ENCODE assay signal across 37 cellular contexts in genomic region chr1:240567066-240567465, GRCh38. TPM values are rescaled to one million over a fixed set of nuclear protein-coding genes. Genes with fewer than 3 reads are reported as not detected.
A peak's percentile ranks its signal among the peaks of the same experiment; 100 is the strongest.
DNase-seq lines count a peak whose midpoint lies in the region; FAIRE-seq and TF ChIP-seq lines count a peak whose summit lies in the region.
"Had no signal": no experiment of that assay in that cellular context is flagged by ENCODE, and none has a peak within 500 bp of the region (broad histone marks: within the 10 kb centered on the region; RNA-seq: fewer than 3 reads in every experiment).

No MANE protein-coding gene starts in this region.

- no peak overlapping the region for H3K4me3 Mint-ChIP-seq in activated naive CD4-positive, alpha-beta T cell treated with anti-CD3 and anti-CD28 coated beads for 36 hours
- no peak overlapping the region for H3K4me3 Mint-ChIP-seq in glutamatergic neuron (ENCODE audit: unreplicated experiment)
- H3K4me3 Mint-ChIP-seq in T-helper 2 cell treated with Interferon-gamma antibody and Interleukin-4, amounts not matched to agents 5 μg/mL and 100 μg/mL, for 36 hours, result no peak overlapping the region
- H3K4me3 Mint-ChIP-seq: B cell; CD14-positive monocyte; CD4-positive, alpha-beta memory T cell; CD4-positive, alpha-beta T cell; CD4-positive, CD25-positive, alpha-beta regulatory T cell; CD8-positive, alpha-beta memory T cell; CD8-positive, alpha-beta T cell had no signal

- DNase-seq in activated naive CD4-positive, alpha-beta T cell treated with anti-CD3 and anti-CD28 coated beads for 36 hours, result no peak
- no peak for DNase-seq in activated naive CD4-positive, alpha-beta T cell treated with Interleukin-2 at 50 U/mL for 16 hours
- DNase-seq in frontal cortex (ENCODE audit: low spot score in 2 of 2) (no peak), glutamatergic neuron (no peak), osteoblast (ENCODE audit: insufficient read length, low spot score, missing footprints) (no peak)
- no peak for DNase-seq in T-helper 2 cell treated with Interferon-gamma antibody and Interleukin-4, amounts not matched to agents 5 μg/mL and 100 μg/mL, for 36 hours (ENCODE audit: low spot score)
- DNase-seq: 8988T; ACHN; AML-193; BE2C; C1 segment of cervical spinal cord; Caco-2; Calu3; CD4-positive, alpha-beta memory T cell; CD4-positive, alpha-beta T cell; CD4-positive, CD25-positive, alpha-beta regulatory T cell; CD8-positive, alpha-beta memory T cell; CD8-positive, alpha-beta T cell; COR-L47; DMS 273 treated with DMSO at 0.1 percent for 48 hours; DMS153; DMS53; DMS79; DMS79 treated with DMSO at 0.1 percent for 48 hours; DND-41; EL had no signal

- H3K4me2 ChIP-seq in osteoblast (ENCODE audit: insufficient read depth, low read length), result no peak overlapping the region
- H3K4me2 ChIP-seq: A549; BLaER1; BLaER1 treated with 17β-estradiol and CSF1 and Interleukin-3, amounts not matched to agents 10 nM and 100 nM had no signal

- no peak overlapping the region for H3K4me3 ChIP-seq in HEK293 (ENCODE audit: low read depth, low read length)
- no peak overlapping the region for H3K4me3 ChIP-seq in osteoblast (ENCODE audit: insufficient read depth, low read length)
- H3K4me3 ChIP-seq: A549; BLaER1; BLaER1 treated with 17β-estradiol and CSF1 and Interleukin-3, amounts not matched to agents 10 nM and 100 nM had no signal

- H3K36me3 Mint-ChIP-seq in activated naive CD4-positive, alpha-beta T cell treated with anti-CD3 and anti-CD28 coated beads for 36 hours (ENCODE audit: low read depth), result peaks cover 2% of the 10 kb centered on the region
- no peaks in the 10 kb centered on the region for H3K36me3 Mint-ChIP-seq in glutamatergic neuron (ENCODE audit: unreplicated experiment)
- no peaks in the 10 kb centered on the region for H3K36me3 Mint-ChIP-seq in T-helper 2 cell treated with Interferon-gamma antibody and Interleukin-4, amounts not matched to agents 5 μg/mL and 100 μg/mL, for 36 hours (ENCODE audit: low read depth)
- H3K36me3 Mint-ChIP-seq: CD14-positive monocyte; CD4-positive, CD25-positive, alpha-beta regulatory T cell; CD8-positive, alpha-beta memory T cell; CD8-positive, alpha-beta T cell had no signal

- H3K27me3 Mint-ChIP-seq in activated naive CD4-positive, alpha-beta T cell treated with anti-CD3 and anti-CD28 coated beads for 36 hours (ENCODE audit: low read depth), result no peaks in the 10 kb centered on the region
- peaks cover under 1% of the 10 kb centered on the region for H3K27me3 Mint-ChIP-seq in glutamatergic neuron (ENCODE audit: unreplicated experiment)
- no peaks in the 10 kb centered on the region for H3K27me3 Mint-ChIP-seq in T-helper 2 cell treated with Interferon-gamma antibody and Interleukin-4, amounts not matched to agents 5 μg/mL and 100 μg/mL, for 36 hours (ENCODE audit: low read depth)
- H3K27me3 Mint-ChIP-seq: B cell; CD4-positive, alpha-beta memory T cell; CD4-positive, alpha-beta T cell; CD4-positive, CD25-positive, alpha-beta regulatory T cell; CD8-positive, alpha-beta memory T cell had no signal

- no peak overlapping the region for H2AFZ ChIP-seq in osteoblast (ENCODE audit: low read length)

- H3K9me3 Mint-ChIP-seq in activated naive CD4-positive, alpha-beta T cell treated with anti-CD3 and anti-CD28 coated beads for 36 hours, result no peaks in the 10 kb centered on the region
- H3K9me3 Mint-ChIP-seq in glutamatergic neuron (ENCODE audit: unreplicated experiment), result no peaks in the 10 kb centered on the region
- no peaks in the 10 kb centered on the region for H3K9me3 Mint-ChIP-seq in T-helper 2 cell treated with Interferon-gamma antibody and Interleukin-4, amounts not matched to agents 5 μg/mL and 100 μg/mL, for 36 hours
- H3K9me3 Mint-ChIP-seq: CD4-positive, alpha-beta T cell; CD8-positive, alpha-beta T cell had no signal

- no peaks in the 10 kb centered on the region for H3K4me1 Mint-ChIP-seq in activated naive CD4-positive, alpha-beta T cell treated with anti-CD3 and anti-CD28 coated beads for 36 hours (ENCODE audit: low read depth)
- peaks cover under 1% of the 10 kb centered on the region for H3K4me1 Mint-ChIP-seq in glutamatergic neuron (ENCODE audit: low read depth, unreplicated experiment)
- H3K4me1 Mint-ChIP-seq in T-helper 2 cell treated with Interferon-gamma antibody and Interleukin-4, amounts not matched to agents 5 μg/mL and 100 μg/mL, for 36 hours (ENCODE audit: low read depth), result no peaks in the 10 kb centered on the region
- H3K4me1 Mint-ChIP-seq: B cell; CD14-positive monocyte; CD4-positive, CD25-positive, alpha-beta regulatory T cell; CD8-positive, alpha-beta memory T cell had no signal

- no peaks in the 10 kb centered on the region for H3K27me3 ChIP-seq in osteoblast (ENCODE audit: insufficient read depth, low read length)
- H3K27me3 ChIP-seq: BE2C; BLaER1; BLaER1 treated with 17β-estradiol and CSF1 and Interleukin-3, amounts not matched to agents 10 nM and 100 nM had no signal

- no peaks in the 10 kb centered on the region for H3K79me2 ChIP-seq in osteoblast (ENCODE audit: insufficient read depth, low read length)

- TF ChIP-seq CTCF in HEK293 (tag by site-specific recombination; IDR thresholded peaks at IDR 0.05) (no peak), glutamatergic neuron (IDR thresholded peaks at IDR 0.05; ENCODE audit: partially characterized antibody, unreplicated experiment) (no peak), osteoblast (IDR thresholded peaks at IDR 0.05; ENCODE audit: extremely low read depth, low read depth, low read length) (no peak)

- no peaks in the 10 kb centered on the region for H4K20me1 ChIP-seq in osteoblast (ENCODE audit: insufficient read depth, low read length)
- H4K20me1 ChIP-seq: BLaER1; BLaER1 treated with 17β-estradiol and CSF1 and Interleukin-3, amounts not matched to agents 10 nM and 100 nM had no signal

- H3K9me3 ChIP-seq in HEK293 (ENCODE audit: control insufficient read depth, insufficient read depth, low read depth, low read length), result no peaks in the 10 kb centered on the region
- no peaks in the 10 kb centered on the region for H3K9me3 ChIP-seq in osteoblast (ENCODE audit: low read depth, low read length)
- H3K9me3 ChIP-seq: A549, BE2C, Caco-2 had no signal

- H3K36me3 ChIP-seq in HEK293 (ENCODE audit: control insufficient read depth in 2 of 2, insufficient read depth in 1 of 2, low read length in 2 of 2) (peaks cover 0 to 4% of the 10 kb centered on the region in 2 experiments; a peak in 1 of 3 replicates), osteoblast (ENCODE audit: insufficient read depth, low read length) (no peaks in the 10 kb centered on the region)
- H3K36me3 ChIP-seq: BE2C; BLaER1; BLaER1 treated with 17β-estradiol and CSF1 and Interleukin-3, amounts not matched to agents 10 nM and 100 nM had no signal

- peak overlapping the region; percentile 16 for H3K27ac Mint-ChIP-seq in activated naive CD4-positive, alpha-beta T cell treated with anti-CD3 and anti-CD28 coated beads for 36 hours
- no peak overlapping the region for H3K27ac Mint-ChIP-seq in glutamatergic neuron (ENCODE audit: unreplicated experiment)
- H3K27ac Mint-ChIP-seq in T-helper 2 cell treated with Interferon-gamma antibody and Interleukin-4, amounts not matched to agents 5 μg/mL and 100 μg/mL, for 36 hours, result no peak overlapping the region
- H3K27ac Mint-ChIP-seq: B cell; CD14-positive monocyte; CD4-positive, alpha-beta memory T cell; CD4-positive, alpha-beta T cell; CD4-positive, CD25-positive, alpha-beta regulatory T cell; CD8-positive, alpha-beta memory T cell; CD8-positive, alpha-beta T cell had no signal

- POLR2A ChIA-PET in HEK293 (lab: Yijun Ruan, JAX), result no interaction called here

- CTCF ChIA-PET in activated naive CD4-positive, alpha-beta T cell treated with anti-CD3 and anti-CD28 coated beads for 36 hours (lab: Charles Lee), result no interaction called here
- CTCF ChIA-PET in HEK293 (lab: Yijun Ruan, JAX), result interaction anchor here (0.7 kb wide), 1 partner anchor 1507 kb away, joined by 4 read pairs; no protein-coding TSS in a partner anchor

- H3K27ac ChIP-seq in HEK293 (ENCODE audit: extremely low read depth, low read depth, low read length) (no peak overlapping the region), osteoblast (ENCODE audit: low read depth, low read length) (no peak overlapping the region)
- H3K27ac ChIP-seq: 22Rv1; A549; BLaER1; BLaER1 treated with 17β-estradiol and CSF1 and Interleukin-3, amounts not matched to agents 10 nM and 100 nM; C4-2B had no signal

- peaks cover 4% of the 10 kb centered on the region; the same call in 1 of the 2 replicates for H3K4me1 ChIP-seq in HEK293 (ENCODE audit: control insufficient read depth, insufficient read depth, low read length)
- H3K4me1 ChIP-seq in osteoblast (ENCODE audit: insufficient read depth, low read length), result peaks cover 3% of the 10 kb centered on the region
- H3K4me1 ChIP-seq: BE2C, Caco-2 had no signal

- FAIRE-seq in frontal cortex (lab: Jason Lieb, UNC) (peak; percentile 59), islet of Langerhans (lab: Jason Lieb, UNC) (peak; percentile 73)
- FAIRE-seq: A549 had no signal

- intact Hi-C loops in activated naive CD4-positive, alpha-beta T cell treated with anti-CD3 and anti-CD28 coated beads for 36 hours (cut with micrococcal nuclease), result no loop called here

TF ChIP-seq in HEK293, 187 proteins besides CTCF, POLR2A, EP300 and RAD21:
- TF ChIP-seq ZFHX2 (tag by site-specific recombination; conservative IDR thresholded peaks at IDR 0.05) (no peak), ZNF133 (tag by site-specific recombination; IDR thresholded peaks at IDR 0.05) (peak; percentile 92)

RNA-seq across cellular contexts. Expression of gene GREM2, which starts 44.9 kb away (rescaled TPM):
- total RNA-seq in activated naive CD4-positive, alpha-beta T cell treated with anti-CD3 and anti-CD28 coated beads for 36 hours, result under 1 TPM; 0.17 to 0.25 TPM
- total RNA-seq in frontal cortex (14.7 TPM), glutamatergic neuron (ENCODE audit: unreplicated experiment) (3.7 TPM), osteoblast (4.7 and 5.6 TPM in 2 replicates)
- total RNA-seq: A673; B cell; Calu3; CD4-positive, CD25-positive, alpha-beta regulatory T cell; CD8-positive, alpha-beta memory T cell; CD8-positive, alpha-beta T cell; Daoy had no signal
